In the genomic region with DNA sequence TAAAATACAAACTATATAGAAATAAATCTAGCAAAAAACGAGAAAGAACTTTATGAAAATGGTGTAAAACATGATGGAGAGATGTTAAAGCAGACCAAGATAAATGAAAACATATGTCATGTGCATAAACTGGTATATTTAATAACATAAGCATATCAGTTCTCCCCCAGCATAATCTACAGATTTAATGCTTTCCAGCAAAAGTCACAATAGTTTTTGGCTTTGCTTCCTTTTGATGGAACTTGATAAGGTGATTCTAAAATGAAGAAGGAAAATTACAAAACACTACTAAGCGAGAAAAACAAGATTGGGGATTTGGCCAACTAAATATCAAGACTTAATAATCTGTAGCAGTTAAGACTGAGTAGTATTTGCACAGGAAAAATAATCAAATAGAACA, we compare ENCODE assay signal across 34 cellular contexts.
"Had no signal": no experiment of that assay in that cellular context is flagged by ENCODE, and none has a peak within 500 bp of the region (broad histone marks: within the 10 kb centered on the region; RNA-seq: fewer than 3 reads in every experiment).

No MANE protein-coding gene starts in this region.

- H3K27ac ChIP-seq: KMS-11 had no signal

- H3K4me3 ChIP-seq: MG63 had no signal

- DNase-seq: Karpas-422, Kasumi-1, KG1, MG63, MM.1S, MV-4-11, NCI-H1048, NCI-H1092, NCI-H1092 treated with DMSO at 0.1 percent for 48 hours, NCI-H1105, NCI-H1105 treated with DMSO at 0.1 percent for 48 hours, NCI-H1417, NCI-H1417 treated with DMSO at 0.1 percent for 48 hours, NCI-H1436, NCI-H1436 treated with DMSO at 0.1 percent for 48 hours, NCI-H146, NCI-H1694 treated with DMSO at 0.1 percent for 48 hours, NCI-H187, NCI-H187 treated with DMSO at 0.1 percent for 48 hours, NCI-H1930, NCI-H2029, NCI-H2029 treated with DMSO at 0.1 percent for 48 hours, NCI-H2081, NCI-H2107, NCI-H2171, NCI-H2171 treated with DMSO at 0.1 percent for 48 hours, NCI-H2227 treated with DMSO at 0.1 percent for 48 hours, NCI-H226, NCI-H345, NCI-H446, NCI-H446 treated with DMSO at 0.1 percent for 48 hours, NCI-H510A, NCI-H510A treated with DMSO at 0.1 percent for 48 hours had no signal

- H3K9ac ChIP-seq: KMS-11 had no signal

- H3K36me3 ChIP-seq: MG63 had no signal

- H3K9me3 ChIP-seq: MG63 had no signal

- H3K27me3 ChIP-seq: MG63 had no signal

- H3K4me2 ChIP-seq: KMS-11 had no signal
